ENCODE assay signal across 14 cellular contexts in the genomic region with DNA sequence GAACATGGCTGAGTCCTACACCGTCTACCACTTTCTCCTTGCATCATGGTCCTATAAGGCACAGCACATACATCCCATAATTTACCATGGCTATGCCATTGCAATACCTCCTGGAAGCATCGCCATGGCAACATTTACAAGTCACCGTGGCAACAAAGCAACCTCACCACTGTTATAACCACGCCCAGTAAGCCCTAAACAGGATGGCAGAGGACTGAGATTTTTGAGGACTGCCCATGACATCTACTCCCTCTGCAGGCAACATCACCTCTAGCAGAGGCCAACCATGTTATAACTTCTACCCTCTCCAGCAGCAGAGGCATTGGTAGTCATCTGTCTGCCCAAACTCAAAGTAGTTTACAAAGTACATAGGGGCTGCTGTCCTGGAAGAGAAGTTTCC. TPM values are rescaled to one million over a fixed set of nuclear protein-coding genes. Genes with fewer than 3 reads are reported as not detected.
DNase-seq lines count a peak whose midpoint lies in the region; ATAC-seq and TF ChIP-seq lines count a peak whose summit lies in the region.
"Had no signal": no experiment of that assay in that cellular context is flagged by ENCODE, and none has a peak within 500 bp of the region (broad histone marks: within the 10 kb centered on the region; RNA-seq: fewer than 3 reads in every experiment).

No MANE protein-coding gene starts in this region.

- ATAC-seq in natural killer cell (peak in 2 of 3 donors; percentile 60 to 67), HG03442 (IDR thresholded peaks at IDR 0.05; ENCODE audit: unreplicated experiment) (no peak)
- ATAC-seq in natural killer cell treated with Interleukin-12 subunit alpha and Interleukin-12 subunit beta and Interleukin-15 and Interleukin-18, amount 100 ng/mL, for 72 hours = no peak
- ATAC-seq: left lobe of liver had no signal

- H3K27me3 ChIP-seq in mammary epithelial cell (ENCODE audit: insufficient read depth, low read length) (no peaks in the 10 kb centered on the region), Peyer's patch (no peaks in the 10 kb centered on the region)
- H3K27me3 ChIP-seq: esophagus muscularis mucosa had no signal

- no peaks in the 10 kb centered on the region for H4K20me1 ChIP-seq in mammary epithelial cell (ENCODE audit: insufficient read depth, low read length)

- no peak overlapping the region for H3K4me3 Mint-ChIP-seq in natural killer cell
- H3K4me3 Mint-ChIP-seq in natural killer cell treated with Interleukin-12 subunit alpha and Interleukin-12 subunit beta and Interleukin-15 and Interleukin-18, amount 100 ng/mL, for 72 hours = no peak overlapping the region

- no peak for TF ChIP-seq POLR2A in Peyer's patch (IDR thresholded peaks at IDR 0.05)

- dilution Hi-C loops in mammary epithelial cell (cut with HindIII; ENCODE audit: low sequenced_read_pairs) = no loop called here

- H3K36me3 ChIP-seq in mammary epithelial cell (ENCODE audit: insufficient read depth, low read length) (no peaks in the 10 kb centered on the region), Peyer's patch (peaks cover 0 to 46% (median 0%) of the 10 kb centered on the region in 3 donors)

- H3K27ac ChIP-seq in mammary epithelial cell (ENCODE audit: insufficient read depth, low read depth, low read length) = no peak overlapping the region
- no peak overlapping the region for H3K27ac ChIP-seq in Peyer's patch
- H3K27ac ChIP-seq: esophagus muscularis mucosa had no signal

- H3K9ac ChIP-seq in mammary epithelial cell (ENCODE audit: insufficient read depth, low read length) = no peak overlapping the region

- H3K27ac Mint-ChIP-seq in natural killer cell = peak overlapping the region in 1 of 2 donors; percentile 28
- no peak overlapping the region for H3K27ac Mint-ChIP-seq in natural killer cell treated with Interleukin-12 subunit alpha and Interleukin-12 subunit beta and Interleukin-15 and Interleukin-18, amount 100 ng/mL, for 72 hours
- H3K27ac Mint-ChIP-seq: progenitor cell of endocrine pancreas had no signal

- H3K9me3 Mint-ChIP-seq in natural killer cell = no peaks in the 10 kb centered on the region
- no peaks in the 10 kb centered on the region for H3K9me3 Mint-ChIP-seq in natural killer cell treated with Interleukin-12 subunit alpha and Interleukin-12 subunit beta and Interleukin-15 and Interleukin-18, amount 100 ng/mL, for 72 hours

- TF ChIP-seq CTCF in natural killer cell (IDR thresholded peaks at IDR 0.05) (no peak), mammary epithelial cell (conservative IDR thresholded peaks at IDR 0.05 in 1 of 2, IDR thresholded peaks at IDR 0.05 in 1 of 2; ENCODE audit: extremely low read depth in 1 of 2, insufficient read depth in 1 of 2, low read depth in 1 of 2, low read length in 2 of 2) (peak in 1 of 2 donors; percentile 3), Peyer's patch (IDR thresholded peaks at IDR 0.05) (peak in 1 of 6 experiments; percentile 3)

- in situ Hi-C loops in mammary epithelial cell (cut with MboI; ENCODE audit: low sequenced_read_pairs in 2 of 2) = no loop called here
- in situ Hi-C loops in ACHN (cut with HindIII; ENCODE audit: low pct_ligation_motif_present, low pct_unique_long_range_greater_than_20kb, low sequenced_read_pairs) = no loop called here

- no peaks in the 10 kb centered on the region for H3K27me3 Mint-ChIP-seq in natural killer cell (ENCODE audit: low read depth in 2 of 2)
- peaks cover 0 to 2% of the 10 kb centered on the region in 2 donors for H3K27me3 Mint-ChIP-seq in natural killer cell treated with Interleukin-12 subunit alpha and Interleukin-12 subunit beta and Interleukin-15 and Interleukin-18, amount 100 ng/mL, for 72 hours
- H3K27me3 Mint-ChIP-seq: progenitor cell of endocrine pancreas had no signal

- H3K79me2 ChIP-seq in mammary epithelial cell (ENCODE audit: insufficient read depth, low read length) = no peaks in the 10 kb centered on the region

- H3K9me3 ChIP-seq in mammary epithelial cell (replicated peaks; ENCODE audit: insufficient read depth, low read length) (no peaks in the 10 kb centered on the region), Peyer's patch (no peaks in the 10 kb centered on the region)
- H3K9me3 ChIP-seq: esophagus muscularis mucosa had no signal

- peaks cover 10% of the 10 kb centered on the region for H3K36me3 Mint-ChIP-seq in natural killer cell
- H3K36me3 Mint-ChIP-seq in natural killer cell treated with Interleukin-12 subunit alpha and Interleukin-12 subunit beta and Interleukin-15 and Interleukin-18, amount 100 ng/mL, for 72 hours = peaks cover 16% of the 10 kb centered on the region

- BruUV-seq in mammary epithelial cell (replicated peaks; lab: Mats Ljungman, UMichigan) = no TSS peak

- intact Hi-C loops in natural killer cell (cut with micrococcal nuclease) (no loop called here), mammary epithelial cell (cut with micrococcal nuclease) (no loop called here)

- no peak overlapping the region for H2AFZ ChIP-seq in mammary epithelial cell (ENCODE audit: low read depth, low read length)

- no peak for DNase-seq in natural killer cell
- no peak for DNase-seq in natural killer cell treated with Interleukin-12 subunit alpha and Interleukin-12 subunit beta and Interleukin-15 and Interleukin-18, amount 100 ng/mL, for 72 hours (ENCODE audit: low spot score)
- peak; percentile 47 for DNase-seq in NCI-H2196 (lab: John Stamatoyannopoulos, UW; ENCODE audit: unreplicated experiment)
- DNase-seq in mammary epithelial cell = peak; percentile 16
- no peak for DNase-seq in ACHN
- DNase-seq in Kasumi-1 (lab: John Stamatoyannopoulos, UW) = no peak
- no peak for DNase-seq in Peyer's patch
- DNase-seq: activated CD4-positive, CD25-positive, alpha-beta regulatory T cell treated with anti-CD3 and anti-CD28 coated beads, Interleukin-2, amount 50 U/mL, for 72 hours; amygdala; GDM1 had no signal

- peaks cover 22 to 29% of the 10 kb centered on the region in 2 donors for H3K4me1 Mint-ChIP-seq in natural killer cell
- peaks cover 23 to 34% of the 10 kb centered on the region in 2 donors for H3K4me1 Mint-ChIP-seq in natural killer cell treated with Interleukin-12 subunit alpha and Interleukin-12 subunit beta and Interleukin-15 and Interleukin-18, amount 100 ng/mL, for 72 hours (ENCODE audit: low read depth in 2 of 2)

- H3K4me1 ChIP-seq in mammary epithelial cell (ENCODE audit: insufficient read depth, low read length) (peaks cover 7% of the 10 kb centered on the region), Peyer's patch (no peaks in the 10 kb centered on the region)

- no peak overlapping the region for H3K4me3 ChIP-seq in mammary epithelial cell (replicated peaks in 1 of 3; ENCODE audit: insufficient read depth in 1 of 3, low read depth in 2 of 3, low read length in 3 of 3)
- no peak overlapping the region for H3K4me3 ChIP-seq in Peyer's patch
- H3K4me3 ChIP-seq: esophagus muscularis mucosa had no signal

- 75% methylated on average over 4 of the region's 4 CpGs for WGBS in mammary epithelial cell (ENCODE audit: low coverage, missing lambda C conversion rate)

- H3K4me2 ChIP-seq in mammary epithelial cell (ENCODE audit: insufficient read depth, low read depth, low read length) = no peak overlapping the region

- CTCF ChIA-PET in mammary epithelial cell (lab: Charles Lee; ENCODE audit: low non-redundant PET) = no interaction called here

RNA-seq across cellular contexts. Expression of a gene that starts 29.7 kb away (rescaled TPM):
- total RNA-seq in natural killer cell = 10 to 100 TPM; 20.0 to 35.2 (median 29.2) TPM
- total RNA-seq in natural killer cell treated with Interleukin-12 subunit alpha and Interleukin-12 subunit beta and Interleukin-15 and Interleukin-18, amount 100 ng/mL, for 72 hours = 10 to 100 TPM; 52.3 to 56.7 TPM
- 1 to 10 TPM; 7.2 to 9.2 TPM for total RNA-seq in mammary epithelial cell
- 1.8 TPM for polyA plus RNA-seq in mammary epithelial cell
- polyA minus RNA-seq in mammary epithelial cell = 33.0 TPM
- total RNA-seq in Peyer's patch = 10 to 100 TPM; 19.8 to 32.2 (median 26.0) TPM

Comparison
In these comparisons a context has a peak if more than half of its experiments do, and no peak if none do; other contexts are left out.
1. ATAC-seq: peak in natural killer cell (2 of 3); none in natural killer cell treated with Interleukin-12 subunit alpha and Interleukin-12 subunit beta and Interleukin-15 and Interleukin-18, amount 100 ng/mL, for 72 hours (0 of 2) and HG03442 (single experiment).
2. DNase-seq: peak in NCI-H2196 (single experiment) and mammary epithelial cell (single experiment); none in natural killer cell (single experiment), natural killer cell treated with Interleukin-12 subunit alpha and Interleukin-12 subunit beta and Interleukin-15 and Interleukin-18, amount 100 ng/mL, for 72 hours (single experiment), ACHN (single experiment), Kasumi-1 (0 of 2) and Peyer's patch (0 of 3).